ENCODE assay signal across 19 cellular contexts in the genomic region with DNA sequence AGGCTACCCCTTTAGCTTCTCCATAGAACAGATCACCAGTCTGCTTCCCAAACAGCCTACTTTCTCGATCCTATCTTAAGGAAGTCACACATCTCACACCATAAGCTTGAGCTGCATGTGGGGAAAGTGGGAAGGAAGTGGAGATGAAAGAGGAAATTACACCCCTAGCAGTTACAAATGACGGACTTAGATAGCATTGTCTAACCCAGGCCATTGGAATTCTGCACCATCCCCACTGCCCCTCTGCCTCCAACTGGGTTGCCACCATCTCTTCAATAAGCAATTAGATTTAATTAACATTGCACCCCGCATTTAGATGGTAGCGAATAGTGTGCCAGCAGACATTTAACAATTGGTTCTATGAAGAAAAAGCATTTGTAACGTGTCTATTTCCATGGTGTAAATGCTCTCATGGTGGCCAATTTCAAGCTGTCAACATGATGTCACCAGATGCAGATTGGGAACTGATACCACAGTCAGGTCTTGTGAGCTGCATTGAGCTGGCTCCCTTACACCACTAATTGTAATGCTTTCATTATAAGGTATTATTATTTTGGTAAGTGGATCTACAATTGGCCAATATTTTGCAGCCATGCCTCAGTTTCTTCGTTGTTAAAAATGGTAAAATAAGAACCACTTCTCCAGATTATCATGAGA.
DNase-seq lines count a peak whose midpoint lies in the region; ATAC-seq and TF ChIP-seq lines count a peak whose summit lies in the region.
"Had no signal": no experiment of that assay in that cellular context is flagged by ENCODE, and none has a peak within 500 bp of the region (broad histone marks: within the 10 kb centered on the region; RNA-seq: fewer than 3 reads in every experiment).

No MANE protein-coding gene starts in this region.

- H3K27ac Mint-ChIP-seq in GM23338 (no peak overlapping the region), memory B cell (peak overlapping the region; percentile 87), chondrocyte (ENCODE audit: unreplicated experiment) (no peak overlapping the region)
- H3K27ac Mint-ChIP-seq in activated CD4-positive, alpha-beta T cell treated with anti-CD3 and anti-CD28 coated beads, Interleukin-2, amount 10 ng/mL, durations not matched to agents 7 days and 5 days = no peak overlapping the region
- H3K27ac Mint-ChIP-seq: activated T-helper 1 cell treated with anti-CD3 and anti-CD28 coated beads, Interleukin-12 subunit alpha, Interleukin-12 subunit beta, Interleukin-2, Interleukin-4 antibody, amounts not matched to agents 30 ng/mL and 10 ng/mL and 1 ng/mL, durations not matched to agents 14 hours and 24 hours and 36 hours; natural killer cell had no signal

- peaks cover 4% of the 10 kb centered on the region; the same call in 2 of the 3 replicates for H3K4me1 Mint-ChIP-seq in GM23338
- peaks cover 41% of the 10 kb centered on the region for H3K4me1 Mint-ChIP-seq in memory B cell
- no peaks in the 10 kb centered on the region for H3K4me1 Mint-ChIP-seq in chondrocyte (ENCODE audit: low read depth)
- no peaks in the 10 kb centered on the region for H3K4me1 Mint-ChIP-seq in activated CD4-positive, alpha-beta T cell treated with anti-CD3 and anti-CD28 coated beads, Interleukin-2, amount 10 ng/mL, durations not matched to agents 7 days and 5 days
- H3K4me1 Mint-ChIP-seq: natural killer cell had no signal

- H3K36me3 ChIP-seq in GM23338 (ENCODE audit: insufficient read depth) = no peaks in the 10 kb centered on the region; the same call in 1 of the 2 replicates
- H3K36me3 ChIP-seq in OCI-LY1 (ENCODE audit: insufficient read depth, low read length) = no peaks in the 10 kb centered on the region
- H3K36me3 ChIP-seq: WERI-Rb-1 had no signal

- no peak overlapping the region for H3K4me3 ChIP-seq in GM23338
- no peak overlapping the region for H3K4me3 ChIP-seq in OCI-LY1 (ENCODE audit: low read depth, low read length, poor library complexity, severe bottlenecking)
- H3K4me3 ChIP-seq: PC-9 had no signal

- CTCF ChIA-PET in activated CD4-positive, alpha-beta T cell treated with anti-CD3 and anti-CD28 coated beads, Interleukin-2, amount 10 ng/mL, durations not matched to agents 7 days and 5 days (lab: Charles Lee) = no interaction called here

- H2AFZ ChIP-seq in GM23338 = peak overlapping the region; percentile 28; the same call in 1 of the 2 replicates
- H2AFZ ChIP-seq in OCI-LY1 (ENCODE audit: low read length) = no peak overlapping the region
- H2AFZ ChIP-seq: PC-9 had no signal

- no peak overlapping the region for H3K9ac ChIP-seq in OCI-LY1 (ENCODE audit: low read length)
- H3K9ac ChIP-seq: SK-N-SH had no signal

- H3K9me3 ChIP-seq in OCI-LY1 (ENCODE audit: low read length) = peaks cover 9% of the 10 kb centered on the region
- H3K9me3 ChIP-seq: SK-N-SH had no signal

- peaks cover 7% of the 10 kb centered on the region; the same call in 1 of the 2 replicates for H3K9me2 ChIP-seq in GM23338 (ENCODE audit: insufficient read depth)
- H3K9me2 ChIP-seq in OCI-LY1 (ENCODE audit: low read depth, low read length) = no peaks in the 10 kb centered on the region
- H3K9me2 ChIP-seq: SK-N-SH had no signal

- H3K27me3 ChIP-seq in GM23338 (ENCODE audit: insufficient read depth) (no peaks in the 10 kb centered on the region), OCI-LY1 (ENCODE audit: insufficient read depth, low read length) (no peaks in the 10 kb centered on the region)
- H3K27me3 ChIP-seq: foreskin keratinocyte had no signal

- H3K4me3 Mint-ChIP-seq in GM23338 = no peak overlapping the region
- no peak overlapping the region for H3K4me3 Mint-ChIP-seq in memory B cell
- no peak overlapping the region for H3K4me3 Mint-ChIP-seq in chondrocyte (ENCODE audit: unreplicated experiment)
- H3K4me3 Mint-ChIP-seq in activated CD4-positive, alpha-beta T cell treated with anti-CD3 and anti-CD28 coated beads, Interleukin-2, amount 10 ng/mL, durations not matched to agents 7 days and 5 days = no peak overlapping the region
- H3K4me3 Mint-ChIP-seq: activated T-helper 1 cell treated with anti-CD3 and anti-CD28 coated beads, Interleukin-12 subunit alpha, Interleukin-12 subunit beta, Interleukin-2, Interleukin-4 antibody, amounts not matched to agents 30 ng/mL and 10 ng/mL and 1 ng/mL, durations not matched to agents 14 hours and 24 hours and 36 hours; natural killer cell had no signal

- H3K27ac ChIP-seq in GM23338 (ENCODE audit: low read depth) (no peak overlapping the region), OCI-LY1 (ENCODE audit: low read depth, low read length, poor library complexity, severe bottlenecking) (peak overlapping the region; percentile 15)
- H3K27ac ChIP-seq: foreskin keratinocyte, PC-9, WERI-Rb-1 had no signal

- TF ChIP-seq CTCF in GM10266 (IDR thresholded peaks at IDR 0.05; ENCODE audit: control insufficient read depth, insufficient read depth, low read depth, missing control alignments) (no peak), GM23338 (conservative IDR thresholded peaks at IDR 0.05; ENCODE audit: low read depth in 2 of 2) (no peak), OCI-LY1 (IDR thresholded peaks at IDR 0.05; ENCODE audit: low read length) (no peak), chondrocyte (IDR thresholded peaks at IDR 0.05) (no peak)

- H4K20me1 ChIP-seq in GM23338 (replicated peaks; ENCODE audit: insufficient read depth) (no peaks in the 10 kb centered on the region), OCI-LY1 (ENCODE audit: insufficient read depth, low read length) (no peaks in the 10 kb centered on the region)

- H3F3A ChIP-seq in GM23338 (replicated peaks; ENCODE audit: low read depth) (no peaks in the 10 kb centered on the region), OCI-LY1 (ENCODE audit: insufficient read depth, low read length) (no peaks in the 10 kb centered on the region)

- H3K36me3 Mint-ChIP-seq in GM23338 (ENCODE audit: low read depth) (peaks cover 16% of the 10 kb centered on the region; the same call in 2 of the 3 replicates), memory B cell (no peaks in the 10 kb centered on the region), chondrocyte (ENCODE audit: low read depth) (no peaks in the 10 kb centered on the region)
- no peaks in the 10 kb centered on the region for H3K36me3 Mint-ChIP-seq in activated CD4-positive, alpha-beta T cell treated with anti-CD3 and anti-CD28 coated beads, Interleukin-2, amount 10 ng/mL, durations not matched to agents 7 days and 5 days (ENCODE audit: low read depth)
- H3K36me3 Mint-ChIP-seq: natural killer cell had no signal

- H3K79me2 ChIP-seq in GM23338 (replicated peaks; ENCODE audit: insufficient read depth) (no peaks in the 10 kb centered on the region), OCI-LY1 (ENCODE audit: insufficient read depth, low read length) (no peaks in the 10 kb centered on the region)

- DNase-seq in GM10266 (ENCODE audit: extremely low spot score) (peak; percentile 43), GM23338 (ENCODE audit: low spot score) (no peak), memory B cell (ENCODE audit: low spot score in 2 of 2) (no peak), chondrocyte (ENCODE audit: low spot score) (no peak), SIG-M5 (lab: John Stamatoyannopoulos, UW) (no peak)
- no peak for DNase-seq in activated CD4-positive, alpha-beta T cell treated with anti-CD3 and anti-CD28 coated beads, Interleukin-2, amount 10 ng/mL, durations not matched to agents 7 days and 5 days
- DNase-seq: activated CD8-positive, alpha-beta memory T cell treated with anti-CD3 and anti-CD28 coated beads for 24 hours; COR-L47; foreskin keratinocyte; hypothalamus; natural killer cell; NCI-H1092 treated with DMSO at 0.1 percent for 48 hours; NCI-H524 treated with DMSO at 0.1 percent for 48 hours; PC-9; SK-N-SH; WERI-Rb-1 had no signal

- POLR2A ChIA-PET in activated CD4-positive, alpha-beta T cell treated with anti-CD3 and anti-CD28 coated beads, Interleukin-2, amount 10 ng/mL, durations not matched to agents 7 days and 5 days (lab: Charles Lee) = no interaction called here

- peaks cover 2% of the 10 kb centered on the region for H3K27me3 Mint-ChIP-seq in GM23338 (ENCODE audit: insufficient read depth, low read depth, poor library complexity)
- no peaks in the 10 kb centered on the region for H3K27me3 Mint-ChIP-seq in memory B cell
- peaks cover 12% of the 10 kb centered on the region for H3K27me3 Mint-ChIP-seq in chondrocyte (ENCODE audit: low read depth)
- H3K27me3 Mint-ChIP-seq in activated CD4-positive, alpha-beta T cell treated with anti-CD3 and anti-CD28 coated beads, Interleukin-2, amount 10 ng/mL, durations not matched to agents 7 days and 5 days = peaks cover 4% of the 10 kb centered on the region

- H3K4me2 ChIP-seq in GM23338 = no peak overlapping the region
- no peak overlapping the region for H3K4me2 ChIP-seq in OCI-LY1 (ENCODE audit: low read length)
- H3K4me2 ChIP-seq: PC-9, SK-N-SH had no signal

- ATAC-seq in GM23338 (no peak), memory B cell (ENCODE audit: low read depth) (peak; percentile 75), HG03097 (IDR thresholded peaks at IDR 0.05; ENCODE audit: low FRiP score, unreplicated experiment) (no peak)
- ATAC-seq: foreskin keratinocyte, natural killer cell had no signal

- H3K4me1 ChIP-seq in GM23338 (ENCODE audit: insufficient read depth) (peaks cover 8% of the 10 kb centered on the region), OCI-LY1 (ENCODE audit: insufficient read depth, low read length, severe bottlenecking) (peaks cover 40% of the 10 kb centered on the region)
- H3K4me1 ChIP-seq: foreskin keratinocyte had no signal

- H3K9me3 Mint-ChIP-seq in GM23338 (peaks cover 23% of the 10 kb centered on the region), memory B cell (peaks cover 3% of the 10 kb centered on the region), chondrocyte (ENCODE audit: low read depth) (peaks cover 9% of the 10 kb centered on the region)
- H3K9me3 Mint-ChIP-seq in activated CD4-positive, alpha-beta T cell treated with anti-CD3 and anti-CD28 coated beads, Interleukin-2, amount 10 ng/mL, durations not matched to agents 7 days and 5 days = no peaks in the 10 kb centered on the region
- H3K9me3 Mint-ChIP-seq: activated T-helper 1 cell treated with anti-CD3 and anti-CD28 coated beads, Interleukin-12 subunit alpha, Interleukin-12 subunit beta, Interleukin-2, Interleukin-4 antibody, amounts not matched to agents 30 ng/mL and 10 ng/mL and 1 ng/mL, durations not matched to agents 14 hours and 24 hours and 36 hours; natural killer cell had no signal

TF ChIP-seq in GM23338, 12 proteins besides CTCF, POLR2A, EP300 and RAD21 (continues in another document):
- TF ChIP-seq ZNF331 (CRISPR knock-in tag; IDR thresholded peaks at IDR 0.05; ENCODE audit: low read depth) (no peak), EZH2 (IDR thresholded peaks at IDR 0.05; ENCODE audit: low read depth, unreplicated experiment) (no peak)
